Comparison of ENCODE assay signal across 8 cellular contexts in genomic region chr16:30740364-30741251, GRCh38. TPM values are rescaled to one million over a fixed set of nuclear protein-coding genes. Genes with fewer than 3 reads are reported as not detected.
DNase-seq lines count a peak whose midpoint lies in the region; ATAC-seq and TF ChIP-seq lines count a peak whose summit lies in the region.

No MANE protein-coding gene starts in this region.

- intact Hi-C loops in right lobe of liver (cut with DNase I) = no loop called here
- intact Hi-C loops in upper lobe of right lung (cut with DNase I) = no loop called here

- H3K9me3 ChIP-seq in right lobe of liver (no peaks in the 10 kb centered on the region), upper lobe of right lung (no peaks in the 10 kb centered on the region)

- ATAC-seq in right lobe of liver (peak; percentile 60 to 77 (median 70)), upper lobe of right lung (peak; percentile 89), HG02852 (IDR thresholded peaks at IDR 0.05; ENCODE audit: unreplicated experiment) (no peak)

- peaks cover 14 to 41% (median 29%) of the 10 kb centered on the region in 4 donors for H3K36me3 ChIP-seq in right lobe of liver
- peaks cover 78% of the 10 kb centered on the region for H3K36me3 ChIP-seq in upper lobe of right lung

- H3K4me1 ChIP-seq in right lobe of liver = peaks cover 0 to 37% (median 6%) of the 10 kb centered on the region in 4 donors
- peaks cover 15% of the 10 kb centered on the region for H3K4me1 ChIP-seq in upper lobe of right lung

- TF ChIP-seq CTCF in right lobe of liver (IDR thresholded peaks at IDR 0.05) (no peak), upper lobe of right lung (IDR thresholded peaks at IDR 0.05) (no peak)

- H3K27ac ChIP-seq in cingulate gyrus (ENCODE audit: low read depth, low read length) (peak overlapping the region; percentile 41), right lobe of liver (peak overlapping the region in 2 of 3 donors; percentile 18 to 36), upper lobe of right lung (peak overlapping the region; percentile 80)

- WGBS in right lobe of liver (ENCODE audit: insufficient coverage, low coverage, low lambda C conversion rate, missing lambda C conversion rate) = 48% methylated on average over 8 of the region's 8 CpGs

- H3K4me3 ChIP-seq in right lobe of liver (no peak overlapping the region), upper lobe of right lung (peak overlapping the region; percentile 37)

- DNase-seq in DMS53 (lab: John Stamatoyannopoulos, UW) (peak; percentile 91), NCI-H2196 treated with DMSO at 0.1 percent for 48 hours (lab: John Stamatoyannopoulos, UW; ENCODE audit: unreplicated experiment) (peak; percentile 91), right lobe of liver (peak; percentile 73 to 87 (median 77)), upper lobe of right lung (peak; percentile 93), NCI-H524 (lab: John Stamatoyannopoulos, UW) (no peak)
- no peak for DNase-seq in stimulated activated CD4-positive, alpha-beta T cell treated with anti-CD3 and anti-CD28 coated beads, Interleukin-1b, Interleukin-23, amount 100 ng/mL, for 48 hours

- H3K27me3 ChIP-seq in right lobe of liver (no peaks in the 10 kb centered on the region), upper lobe of right lung (no peaks in the 10 kb centered on the region)

- no peak for TF ChIP-seq POLR2A in right lobe of liver (IDR thresholded peaks at IDR 0.05)

RNA-seq across cellular contexts. Expression of gene PHKG2, which starts 7.6 kb away (rescaled TPM):
- total RNA-seq in right lobe of liver = 10 to 100 TPM; 17.1 to 22.1 (median 18.4) TPM
- total RNA-seq in upper lobe of right lung = 26.0 TPM

RNA-seq across cellular contexts. Expression of gene CFAP119, which starts 21.3 kb away (rescaled TPM):
- total RNA-seq in right lobe of liver (1 to 10 TPM in 1 of 6 experiments, under 1 TPM in 4, not detected in 1; 0.19 to 1.8 (median 0.29) TPM), upper lobe of right lung (5.5 TPM)

RNA-seq across cellular contexts. Expression of gene RNF40, which starts 21.5 kb away (rescaled TPM):
- total RNA-seq in right lobe of liver (10 to 100 TPM; 34.3 to 56.8 (median 46.7) TPM), upper lobe of right lung (93.6 TPM)

RNA-seq across cellular contexts. Expression of gene SRCAP, which starts 41.6 kb away (rescaled TPM):
- total RNA-seq in right lobe of liver (10 to 100 TPM; 12.1 to 31.3 (median 22.6) TPM), upper lobe of right lung (66.6 TPM)

RNA-seq across cellular contexts. Expression of gene ZNF629, which starts 46.4 kb away (rescaled TPM):
- 1 to 10 TPM; 3.7 to 4.8 (median 4.3) TPM for total RNA-seq in right lobe of liver
- 13.3 TPM for total RNA-seq in upper lobe of right lung

Comparison
In these comparisons a context has a peak if more than half of its experiments do, and no peak if none do; other contexts are left out.
1. DNase-seq: peak in DMS53 (single experiment), NCI-H2196 treated with DMSO at 0.1 percent for 48 hours (single experiment), right lobe of liver (3 of 3) and upper lobe of right lung (single experiment); none in stimulated activated CD4-positive, alpha-beta T cell treated with anti-CD3 and anti-CD28 coated beads, Interleukin-1b, Interleukin-23, amount 100 ng/mL, for 48 hours (single experiment) and NCI-H524 (0 of 2).
2. H3K27ac ChIP-seq: peak in every context shown above with its lines; median percentile 80 in upper lobe of right lung; 41 in cingulate gyrus; 27 in right lobe of liver.